Comparison of ENCODE assay signal across 8 cellular contexts in the genomic region with DNA sequence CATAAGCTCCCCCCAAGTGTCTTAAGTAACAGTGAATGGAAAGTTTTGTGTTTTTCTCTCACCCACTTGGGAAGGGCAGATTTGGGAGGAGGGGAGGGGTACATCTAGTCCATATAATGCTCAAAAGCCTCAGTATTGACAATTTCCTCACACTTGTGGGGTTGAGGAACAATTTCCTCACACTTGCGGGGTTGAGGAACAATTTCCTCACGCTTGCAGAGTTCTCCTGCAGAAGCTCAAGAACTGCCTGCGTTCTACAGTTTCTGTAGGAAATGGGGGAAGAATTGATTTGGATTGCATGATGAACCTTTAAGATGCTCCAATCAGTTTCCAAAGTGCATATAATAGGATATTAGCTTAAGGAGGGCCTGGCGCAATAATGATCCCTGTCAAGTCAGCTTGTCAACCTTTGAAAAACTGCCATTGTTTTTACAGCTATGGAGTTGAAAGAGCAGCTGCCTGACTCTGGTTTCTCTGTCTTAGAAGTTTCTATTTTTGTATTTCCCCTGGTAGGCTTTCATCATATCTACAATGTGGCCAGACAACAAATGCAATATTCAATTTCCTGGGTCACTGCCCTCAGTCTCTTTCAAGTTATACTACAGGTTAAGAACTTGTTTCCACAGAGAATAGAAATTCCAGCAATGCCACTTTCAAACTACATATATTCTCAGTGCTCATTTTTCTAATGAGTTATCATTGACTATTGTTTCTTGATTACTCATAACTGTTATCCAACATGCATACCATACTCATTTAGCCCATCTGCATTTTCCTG.
DNase-seq lines count a peak whose midpoint lies in the region; ATAC-seq lines count a peak whose summit lies in the region.

No MANE protein-coding gene starts in this region.

- peak; percentile 91 for DNase-seq in SIG-M5 treated with dmso at 0.1 percent for 504 hours (lab: John Stamatoyannopoulos, UW; ENCODE audit: unreplicated experiment)
- DNase-seq in pons (ENCODE audit: low spot score) = peak; percentile 50
- DNase-seq in COR-L47 (lab: John Stamatoyannopoulos, UW) = no peak
- no peak for DNase-seq in GDM1 (lab: John Stamatoyannopoulos, UW)
- no peak for DNase-seq in aorta
- DNase-seq in HK-2 (ENCODE audit: unreplicated experiment) = no peak

- H3K36me3 ChIP-seq in aorta (ENCODE audit: control insufficient read depth in 1 of 2, insufficient read depth in 2 of 2, low read length in 1 of 2) = no peaks in the 10 kb centered on the region

- no peak overlapping the region for H3K4me3 ChIP-seq in aorta (ENCODE audit: low read length in 2 of 2)

- ATAC-seq in GM19043 (IDR thresholded peaks at IDR 0.05; ENCODE audit: low read depth, unreplicated experiment) = peak; percentile 93
- peak; percentile 70 for ATAC-seq in HG02981 (IDR thresholded peaks at IDR 0.05; ENCODE audit: unreplicated experiment)
- ATAC-seq in aorta (ENCODE audit: low FRiP score) = no peak

- WGBS in aorta, 2 donors = 73 to 76% methylated on average over 4 of the region's 4 CpGs

- no peak overlapping the region for H3K27ac ChIP-seq in aorta (ENCODE audit: low read depth in 1 of 2, low read length in 2 of 2)

- intact Hi-C loops in aorta (cut with DNase I) = no loop called here

- no peaks in the 10 kb centered on the region for H3K27me3 ChIP-seq in aorta (ENCODE audit: control insufficient read depth in 1 of 2, insufficient read depth in 2 of 2, low read length in 1 of 2)

- H3K4me1 ChIP-seq in aorta (ENCODE audit: control insufficient read depth in 1 of 2, insufficient read depth in 2 of 2, low read length in 2 of 2) = peaks cover 0 to 7% of the 10 kb centered on the region in 2 donors

- no peaks in the 10 kb centered on the region for H3K9me3 ChIP-seq in aorta (ENCODE audit: control insufficient read depth, low read length)

Comparison
In these comparisons a context has a peak if more than half of its experiments do, and no peak if none do; other contexts are left out.
1. DNase-seq: peak in SIG-M5 treated with dmso at 0.1 percent for 504 hours (single experiment) and pons (single experiment); none in COR-L47 (single experiment), GDM1 (single experiment), aorta (0 of 2) and HK-2 (single experiment).